8 cellular contexts compared by ENCODE assay signal in the genomic region with DNA sequence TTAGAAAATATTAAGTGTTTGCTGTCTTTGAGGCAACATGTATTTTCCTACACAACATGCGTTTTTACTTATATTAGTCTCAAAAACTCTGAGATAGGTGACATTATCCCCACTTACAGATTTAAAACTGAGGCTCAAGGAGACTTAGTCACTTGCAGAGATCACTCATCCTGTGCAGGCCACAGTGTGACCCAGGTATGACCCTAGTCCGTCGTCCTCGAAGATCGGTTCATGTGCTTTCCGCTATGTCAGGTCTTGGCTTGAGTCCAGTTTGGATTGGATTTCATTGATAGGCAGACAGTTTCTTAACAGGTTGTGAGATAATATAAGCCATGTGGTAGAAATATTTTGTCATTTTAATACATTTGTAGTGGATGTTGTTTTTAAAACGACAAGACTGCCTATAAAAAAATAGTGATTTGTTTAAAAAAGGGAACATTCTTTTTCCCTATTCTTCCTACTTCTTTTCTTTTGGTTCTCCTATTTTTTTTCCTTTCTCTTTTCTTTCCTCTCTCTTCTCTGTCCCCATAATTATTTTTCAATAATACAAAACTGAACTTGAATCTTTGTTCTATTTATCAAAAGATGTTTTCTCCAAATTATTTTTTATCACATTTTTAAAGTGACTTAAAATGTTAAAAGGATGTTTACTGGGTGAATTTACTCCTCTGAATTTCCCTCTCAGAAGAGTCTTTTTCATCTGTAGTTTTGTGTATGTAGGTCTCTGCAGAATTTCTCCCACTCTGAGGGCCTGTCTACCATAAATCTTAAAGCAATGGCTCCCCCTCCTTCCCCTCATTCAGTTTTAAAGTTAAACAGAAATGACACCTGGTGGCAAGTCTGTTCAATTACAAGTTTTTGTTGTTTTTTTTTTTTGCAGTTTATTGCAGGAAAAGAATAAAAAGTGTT.
DNase-seq lines count a peak whose midpoint lies in the region; ATAC-seq and TF ChIP-seq lines count a peak whose summit lies in the region.

No MANE protein-coding gene starts in this region.

- H3K56ac ChIP-seq in mesendoderm (ENCODE audit: low read length): no peak overlapping the region

- H3K27ac Mint-ChIP-seq in effector memory CD8-positive, alpha-beta T cell: no peak overlapping the region

- H3K4me1 ChIP-seq in DOHH2 (ENCODE audit: control insufficient read depth, low read length) (no peaks in the 10 kb centered on the region), PC-3 (ENCODE audit: insufficient read depth, low read length) (peaks cover 38% of the 10 kb centered on the region), mesendoderm (ENCODE audit: control insufficient read depth, low read depth, low read length) (no peaks in the 10 kb centered on the region)

- no peak overlapping the region for H3K4ac ChIP-seq in mesendoderm (ENCODE audit: low read depth, low read length)

- no TSS peak for BruUV-seq in PC-3 (replicated peaks; lab: Mats Ljungman, UMichigan)

- DNase-seq in HuH-7 (ENCODE audit: low spot score) (peak; percentile 48), PC-3 (peak; percentile 75), mesendoderm (peak; percentile 53), posterior vena cava (ENCODE audit: low spot score) (no peak)
- peak in 2 of 3 experiments; percentile 4 for DNase-seq in effector memory CD8-positive, alpha-beta T cell

- no peak overlapping the region for H2BK120ac ChIP-seq in mesendoderm (ENCODE audit: low read depth, low read length)

- H3F3A ChIP-seq in DOHH2 (ENCODE audit: control insufficient read depth, insufficient read depth) (no peaks in the 10 kb centered on the region), PC-3 (ENCODE audit: low read length, unreplicated experiment) (peaks cover 6% of the 10 kb centered on the region)

- H3K4me3 Mint-ChIP-seq in effector memory CD8-positive, alpha-beta T cell: no peak overlapping the region

- no peak overlapping the region for H2AFZ ChIP-seq in PC-3 (ENCODE audit: low read length)

- H3K36me3 ChIP-seq in DOHH2 (ENCODE audit: control insufficient read depth, low read length) (no peaks in the 10 kb centered on the region), PC-3 (ENCODE audit: low read depth, low read length) (no peaks in the 10 kb centered on the region), mesendoderm (ENCODE audit: control insufficient read depth, insufficient read depth, low read length) (no peaks in the 10 kb centered on the region)

- no peak overlapping the region for H3K23ac ChIP-seq in mesendoderm (ENCODE audit: low read length)

- no peak overlapping the region for H2BK15ac ChIP-seq in mesendoderm (replicated peaks; ENCODE audit: low read depth)

- WGBS in mesendoderm (ENCODE audit: extremely low coverage, insufficient coverage, low lambda C conversion rate): no CpG with 5 or more reads among the region's 7 CpGs

- CTCF ChIA-PET in PC-3 (lab: Charles Lee): interaction anchor here (0.6 kb wide), 2 partner anchors 23 to 125 kb away, joined by 3 read pairs; no protein-coding TSS in a partner anchor

- no peak overlapping the region for H3K9ac ChIP-seq in PC-3 (ENCODE audit: low read length)
- H3K9ac ChIP-seq in mesendoderm (ENCODE audit: low read length): no peak overlapping the region

- intact Hi-C loops in PC-3 (cut with micrococcal nuclease) (loop anchor here (1.0 to 10.0 kb wide), 5 partner anchors 285 to 960 kb away; a partner anchor contains a TSS), posterior vena cava (cut with DNase I) (loop anchor here (5.0 to 10.0 kb wide), 2 partner anchors 533 to 535 kb away; no protein-coding TSS in a partner anchor)

- H3K4me3 ChIP-seq in DOHH2 (ENCODE audit: low read length): no peak overlapping the region
- no peak overlapping the region for H3K4me3 ChIP-seq in PC-3 (ENCODE audit: low read length)
- no peak overlapping the region for H3K4me3 ChIP-seq in mesendoderm (ENCODE audit: low read length)

- no peak overlapping the region for H3K18ac ChIP-seq in mesendoderm (ENCODE audit: low read length)

- no peaks in the 10 kb centered on the region for H3K36me3 Mint-ChIP-seq in effector memory CD8-positive, alpha-beta T cell (ENCODE audit: insufficient read depth)

- no peaks in the 10 kb centered on the region for H3K9me3 Mint-ChIP-seq in effector memory CD8-positive, alpha-beta T cell

- no peaks in the 10 kb centered on the region for H3K79me2 ChIP-seq in DOHH2 (ENCODE audit: control insufficient read depth, low read length)
- no peaks in the 10 kb centered on the region for H3K79me2 ChIP-seq in PC-3 (ENCODE audit: low read length)
- no peaks in the 10 kb centered on the region for H3K79me2 ChIP-seq in mesendoderm (ENCODE audit: control insufficient read depth, insufficient read depth, low read length)

- H3K27ac ChIP-seq in DOHH2 (ENCODE audit: low read depth, low read length) (no peak overlapping the region), PC-3 (ENCODE audit: low read length) (no peak overlapping the region), mesendoderm (ENCODE audit: low read depth, low read length) (no peak overlapping the region)

- H3K9me3 ChIP-seq in DOHH2 (ENCODE audit: control insufficient read depth, insufficient read depth, low read length) (no peaks in the 10 kb centered on the region), PC-3 (ENCODE audit: low read length) (no peaks in the 10 kb centered on the region)

- ATAC-seq in PC-3: 0 out of 2 replicates have a peak, but pooled peaks have one; percentile 18
- peak; percentile 32 for ATAC-seq in effector memory CD8-positive, alpha-beta T cell (replicated peaks)
- ATAC-seq in GM18858 (IDR thresholded peaks at IDR 0.05; ENCODE audit: unreplicated experiment): no peak
- no peak for ATAC-seq in GM18520 (IDR thresholded peaks at IDR 0.05; ENCODE audit: unreplicated experiment)

- H3K9me2 ChIP-seq in DOHH2 (replicated peaks; ENCODE audit: control insufficient read depth, low read length) (no peaks in the 10 kb centered on the region), PC-3 (replicated peaks; ENCODE audit: low read length) (no peaks in the 10 kb centered on the region)

- no peaks in the 10 kb centered on the region for H3K4me1 Mint-ChIP-seq in effector memory CD8-positive, alpha-beta T cell (ENCODE audit: low read depth in 2 of 2)

- H3K79me1 ChIP-seq in mesendoderm (ENCODE audit: low read length): no peaks in the 10 kb centered on the region

- H4K20me1 ChIP-seq in DOHH2 (ENCODE audit: control insufficient read depth, insufficient read depth, low read depth, low read length) (no peaks in the 10 kb centered on the region), PC-3 (ENCODE audit: low read length) (no peaks in the 10 kb centered on the region)

- no peak overlapping the region for H2AK5ac ChIP-seq in mesendoderm (ENCODE audit: low read length)

- no peaks in the 10 kb centered on the region for H3K27me3 Mint-ChIP-seq in effector memory CD8-positive, alpha-beta T cell

- TF ChIP-seq CTCF in DOHH2 (IDR thresholded peaks at IDR 0.05; ENCODE audit: low read depth, low read length, poor library complexity, severe bottlenecking): peak; percentile 69
- peak; percentile 85 for TF ChIP-seq CTCF in PC-3 (conservative IDR thresholded peaks at IDR 0.05; ENCODE audit: low read depth, low read length)

- no peak overlapping the region for H4K8ac ChIP-seq in mesendoderm (ENCODE audit: low read depth, low read length)

- H3K27me3 ChIP-seq in DOHH2 (ENCODE audit: control insufficient read depth, low read length) (no peaks in the 10 kb centered on the region), PC-3 (ENCODE audit: low read length) (no peaks in the 10 kb centered on the region), mesendoderm (ENCODE audit: insufficient read depth, low read length, poor library complexity) (no peaks in the 10 kb centered on the region)

- H2BK5ac ChIP-seq in mesendoderm (ENCODE audit: low read length): no peak overlapping the region

- H3K4me2 ChIP-seq in DOHH2 (ENCODE audit: low read length) (no peak overlapping the region), PC-3 (ENCODE audit: low read length) (peak overlapping the region; percentile 10), mesendoderm (ENCODE audit: low read length) (no peak overlapping the region)

- H4K5ac ChIP-seq in mesendoderm (ENCODE audit: low read length): no peak overlapping the region

- POLR2A ChIA-PET in PC-3 (lab: Charles Lee; ENCODE audit: unreplicated experiment): no interaction called here

Comparison
In these comparisons a context has a peak if more than half of its experiments do, and no peak if none do; other contexts are left out.
1. ATAC-seq: peak in PC-3 (single experiment) and effector memory CD8-positive, alpha-beta T cell (single experiment); none in GM18858 (single experiment) and GM18520 (single experiment).